ENCODE assay signal across 6 cellular contexts in the genomic region with DNA sequence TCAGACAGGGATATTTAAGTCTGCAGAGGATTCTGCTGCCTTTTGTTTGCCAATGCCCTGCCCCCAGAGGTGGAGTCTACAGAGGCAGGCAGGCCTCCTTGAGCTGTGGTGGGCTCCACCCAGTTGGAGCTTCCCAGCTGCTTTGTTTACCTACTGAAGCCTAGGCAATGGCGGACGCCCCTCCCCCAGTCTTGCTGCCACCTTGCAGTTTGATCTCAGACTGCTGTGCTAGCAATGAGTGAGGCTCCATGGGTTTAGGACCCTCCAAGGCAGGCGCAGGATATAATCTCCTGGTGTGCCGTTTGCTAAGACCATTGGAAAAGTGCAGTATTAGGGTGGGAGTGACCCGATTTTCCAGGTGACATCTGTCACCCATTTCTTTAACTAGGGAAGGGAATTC.
A peak's percentile ranks its signal among the peaks of the same experiment; 100 is the strongest.
DNase-seq lines count a peak whose midpoint lies in the region; ATAC-seq, FAIRE-seq and TF ChIP-seq lines count a peak whose summit lies in the region.
"Not testable (repeated sequence)": the region's sequence is repeated elsewhere in the genome, so short reads cannot be mapped to it uniquely, and the experiment has no call there.

No MANE protein-coding gene starts in this region.

- not testable (repeated sequence) for H3K36me3 ChIP-seq in WERI-Rb-1; HepG2 (replicated peaks in 1 of 2; ENCODE audit: control insufficient read depth in 1 of 2, insufficient read depth in 2 of 2, low read length in 2 of 2)

- TF ChIP-seq RAD21 in HepG2 (CRISPR knock-in tag; IDR thresholded peaks at IDR 0.05) = not testable (repeated sequence)

- not testable (repeated sequence) for H2AFZ ChIP-seq in HepG2 (ENCODE audit: low read length)

- not testable (repeated sequence) for H3K4me1 ChIP-seq in HepG2 (ENCODE audit: insufficient read depth, low read length)

- H3K27me3 ChIP-seq in WERI-Rb-1 (ENCODE audit: insufficient read depth, low read depth, severe bottlenecking); HepG2 (ENCODE audit: control insufficient read depth in 1 of 2, insufficient read depth in 2 of 2, low read length in 2 of 2): not testable (repeated sequence)

- not testable (repeated sequence) for H3K9ac ChIP-seq in HepG2 (ENCODE audit: insufficient read depth, low read depth, low read length)

- 57% methylated on average over 3 of the region's 5 CpGs for WGBS in HepG2 (ENCODE audit: low lambda C conversion rate)

- H4K20me1 ChIP-seq in HepG2 (ENCODE audit: insufficient read depth, low read length) = not testable (repeated sequence)

- not testable (repeated sequence) for H3K79me2 ChIP-seq in HepG2 (ENCODE audit: insufficient read depth, low read length)

- not testable (repeated sequence) for FAIRE-seq in HepG2 (lab: Jason Lieb, UNC)

- not testable (repeated sequence) for BruUV-seq in HepG2 (replicated peaks; lab: Mats Ljungman, UMichigan)

- H3K9me3 ChIP-seq in WERI-Rb-1 (ENCODE audit: severe bottlenecking); HepG2 (ENCODE audit: low read length): not testable (repeated sequence)

- not testable (repeated sequence) for H3K4me3 ChIP-seq in Jurkat, Clone E6-1 (ENCODE audit: low read length); WERI-Rb-1 (ENCODE audit: low read depth, low read length); HepG2 (replicated peaks in 1 of 3; ENCODE audit: insufficient read depth in 1 of 3, low read depth in 2 of 3, low read length in 3 of 3)

- DNase-seq in COLO668 (lab: John Stamatoyannopoulos, UW; ENCODE audit: unreplicated experiment) (peak; percentile 35), DMS53 treated with DMSO at 0.1 percent for 48 hours (lab: John Stamatoyannopoulos, UW; ENCODE audit: unreplicated experiment) (peak; percentile 60), NCI-H748 (lab: John Stamatoyannopoulos, UW; ENCODE audit: unreplicated experiment) (peak; percentile 12), WERI-Rb-1 (peak; percentile 12)
- DNase-seq in Jurkat, Clone E6-1 (ENCODE audit: low read depth, low spot score) = peak; percentile 19
- DNase-seq in HepG2 (ENCODE audit: low spot score) = not testable (repeated sequence)

- H3K4me2 ChIP-seq in HepG2 (ENCODE audit: low read depth, low read length) = not testable (repeated sequence)

- intact Hi-C loops in HepG2 (cut with micrococcal nuclease; ENCODE audit: unreplicated experiment) = not testable (repeated sequence)

- not testable (repeated sequence) for ATAC-seq in HepG2

- POLR2A ChIA-PET in HepG2 (lab: Yijun Ruan, JAX) = not testable (repeated sequence)

- not testable (repeated sequence) for TF ChIP-seq EP300 in HepG2 (IDR thresholded peaks at IDR 0.05; ENCODE audit: low read depth in 2 of 2, low read length in 2 of 2); HepG2 (CRISPR knock-in tag; IDR thresholded peaks at IDR 0.05; ENCODE audit: borderline replicate concordance)

- H3K27ac ChIP-seq in WERI-Rb-1; HepG2 (ENCODE audit: extremely low read length, insufficient read depth, low read length): not testable (repeated sequence)

- not testable (repeated sequence) for TF ChIP-seq CTCF in WERI-Rb-1 (IDR thresholded peaks at IDR 0.05; ENCODE audit: low read depth, low read length); HepG2 (CRISPR knock-in tag; IDR thresholded peaks at IDR 0.05)

- CTCF ChIA-PET in HepG2 (lab: Yijun Ruan, JAX; ENCODE audit: low intra/inter-chr PET ratio, low total read pairs) = not testable (repeated sequence)

- in situ Hi-C loops in HepG2 (cut with HindIII; ENCODE audit: extremely low pct_ligation_motif_present, low pct_unique_long_range_greater_than_20kb) = not testable (repeated sequence)

- TF ChIP-seq POLR2A in HepG2 (IDR thresholded peaks at IDR 0.05; ENCODE audit: insufficient read depth in 1 of 2, low read depth in 2 of 2, low read length in 2 of 2) = not testable (repeated sequence)

TF ChIP-seq in HepG2, 621 proteins besides CTCF, POLR2A, EP300 and RAD21:
- TF ChIP-seq, protein P1, sequence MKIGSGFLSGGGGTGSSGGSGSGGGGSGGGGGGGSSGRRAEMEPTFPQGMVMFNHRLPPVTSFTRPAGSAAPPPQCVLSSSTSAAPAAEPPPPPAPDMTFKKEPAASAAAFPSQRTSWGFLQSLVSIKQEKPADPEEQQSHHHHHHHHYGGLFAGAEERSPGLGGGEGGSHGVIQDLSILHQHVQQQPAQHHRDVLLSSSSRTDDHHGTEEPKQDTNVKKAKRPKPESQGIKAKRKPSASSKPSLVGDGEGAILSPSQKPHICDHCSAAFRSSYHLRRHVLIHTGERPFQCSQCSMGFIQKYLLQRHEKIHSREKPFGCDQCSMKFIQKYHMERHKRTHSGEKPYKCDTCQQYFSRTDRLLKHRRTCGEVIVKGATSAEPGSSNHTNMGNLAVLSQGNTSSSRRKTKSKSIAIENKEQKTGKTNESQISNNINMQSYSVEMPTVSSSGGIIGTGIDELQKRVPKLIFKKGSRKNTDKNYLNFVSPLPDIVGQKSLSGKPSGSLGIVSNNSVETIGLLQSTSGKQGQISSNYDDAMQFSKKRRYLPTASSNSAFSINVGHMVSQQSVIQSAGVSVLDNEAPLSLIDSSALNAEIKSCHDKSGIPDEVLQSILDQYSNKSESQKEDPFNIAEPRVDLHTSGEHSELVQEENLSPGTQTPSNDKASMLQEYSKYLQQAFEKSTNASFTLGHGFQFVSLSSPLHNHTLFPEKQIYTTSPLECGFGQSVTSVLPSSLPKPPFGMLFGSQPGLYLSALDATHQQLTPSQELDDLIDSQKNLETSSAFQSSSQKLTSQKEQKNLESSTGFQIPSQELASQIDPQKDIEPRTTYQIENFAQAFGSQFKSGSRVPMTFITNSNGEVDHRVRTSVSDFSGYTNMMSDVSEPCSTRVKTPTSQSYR (CRISPR knock-in tag; IDR thresholded peaks at IDR 0.05; ENCODE audit: borderline replicate concordance) = 0 out of 2 replicates have a peak, but pooled peaks have one; percentile 40
